ENCODE assay signal across 9 cellular contexts in the genomic region with DNA sequence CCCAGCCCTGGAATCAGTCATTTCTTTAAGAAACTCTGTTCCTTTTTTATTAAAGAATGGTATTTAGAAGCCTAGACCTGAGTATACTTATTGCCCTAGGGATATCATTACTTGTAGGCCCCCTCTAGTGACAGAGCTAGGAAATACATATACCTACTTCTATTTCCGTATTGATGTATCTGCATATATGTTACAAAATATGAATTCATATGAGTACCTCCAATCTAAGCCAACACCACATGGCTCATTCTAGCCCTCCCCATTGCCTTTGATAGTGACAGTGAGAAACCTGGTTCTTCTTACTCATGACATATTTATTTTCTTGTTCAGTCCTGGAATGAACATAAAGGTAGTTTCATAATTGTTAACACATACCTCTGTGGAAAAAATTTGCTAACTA.
A peak's percentile ranks its signal among the peaks of the same experiment; 100 is the strongest.
DNase-seq lines count a peak whose midpoint lies in the region; FAIRE-seq and TF ChIP-seq lines count a peak whose summit lies in the region.
"Had no signal": no experiment of that assay in that cellular context is flagged by ENCODE, and none has a peak within 500 bp of the region (broad histone marks: within the 10 kb centered on the region; RNA-seq: fewer than 3 reads in every experiment).

No MANE protein-coding gene starts in this region.

- intact Hi-C loops in activated naive CD4-positive, alpha-beta T cell treated with anti-CD3 and anti-CD28 coated beads for 36 hours (cut with micrococcal nuclease) = loop anchor here (1.0 to 10.0 kb wide), 6 partner anchors 94 to 255 kb away; a partner anchor contains a TSS

- no peak overlapping the region for H3K27ac ChIP-seq in endodermal cell (ENCODE audit: low read depth, low read length)

- no peaks in the 10 kb centered on the region for H3K27me3 ChIP-seq in endodermal cell (ENCODE audit: control insufficient read depth, insufficient read depth, low read length, poor library complexity, severe bottlenecking)

- peak; percentile 64 for DNase-seq in activated naive CD4-positive, alpha-beta T cell treated with anti-CD3 and anti-CD28 coated beads for 36 hours
- no peak for DNase-seq in activated naive CD4-positive, alpha-beta T cell (lab: John Stamatoyannopoulos, UW)
- DNase-seq in HT-29 (ENCODE audit: low spot score) = peak; percentile 53
- peak; percentile 39 for DNase-seq in RPMI7951 (ENCODE audit: low read depth)
- DNase-seq in endodermal cell = no peak
- DNase-seq in progenitor cell of endocrine pancreas (ENCODE audit: low spot score, unreplicated experiment) = no peak
- no peak for DNase-seq in mesothelial cell of epicardium (ENCODE audit: low spot score in 2 of 2, unreplicated experiment in 2 of 2)
- DNase-seq in frontal cortex (ENCODE audit: low spot score in 2 of 2) = no peak

- no peak overlapping the region for H3K9ac ChIP-seq in endodermal cell (ENCODE audit: extremely low read depth, low read length, poor library complexity, severe bottlenecking)

- peaks cover 3% of the 10 kb centered on the region for H3K36me3 Mint-ChIP-seq in activated naive CD4-positive, alpha-beta T cell treated with anti-CD3 and anti-CD28 coated beads for 36 hours (ENCODE audit: low read depth)
- H3K36me3 Mint-ChIP-seq in endodermal cell (ENCODE audit: low read depth) (no peaks in the 10 kb centered on the region), progenitor cell of endocrine pancreas (ENCODE audit: insufficient read depth) (peaks cover 1% of the 10 kb centered on the region), mesothelial cell of epicardium (peaks cover 11% of the 10 kb centered on the region)

- no peak for FAIRE-seq in frontal cortex (lab: Jason Lieb, UNC)
- FAIRE-seq: endometrium had no signal

- peaks cover 22% of the 10 kb centered on the region for H3K4me1 Mint-ChIP-seq in activated naive CD4-positive, alpha-beta T cell treated with anti-CD3 and anti-CD28 coated beads for 36 hours (ENCODE audit: low read depth)
- peaks cover 6% of the 10 kb centered on the region for H3K4me1 Mint-ChIP-seq in endodermal cell
- no peaks in the 10 kb centered on the region for H3K4me1 Mint-ChIP-seq in progenitor cell of endocrine pancreas (ENCODE audit: low read depth)
- H3K4me1 Mint-ChIP-seq in mesothelial cell of epicardium = peaks cover 3% of the 10 kb centered on the region

- WGBS in endodermal cell (ENCODE audit: insufficient coverage in 1 of 2, insufficient read length in 1 of 2), 2 experiments = no CpG with 5 or more reads among the region's 1 CpG

- H3K4me3 ChIP-seq in endodermal cell (ENCODE audit: low read length) = no peak overlapping the region

- H3K27ac Mint-ChIP-seq in activated naive CD4-positive, alpha-beta T cell treated with anti-CD3 and anti-CD28 coated beads for 36 hours = no peak overlapping the region
- H3K27ac Mint-ChIP-seq in endodermal cell = no peak overlapping the region
- H3K27ac Mint-ChIP-seq in progenitor cell of endocrine pancreas = no peak overlapping the region
- no peak overlapping the region for H3K27ac Mint-ChIP-seq in mesothelial cell of epicardium

- H3K4me3 Mint-ChIP-seq in activated naive CD4-positive, alpha-beta T cell treated with anti-CD3 and anti-CD28 coated beads for 36 hours = no peak overlapping the region
- H3K4me3 Mint-ChIP-seq in endodermal cell (no peak overlapping the region), progenitor cell of endocrine pancreas (ENCODE audit: low read depth) (no peak overlapping the region), mesothelial cell of epicardium (no peak overlapping the region)

- no peaks in the 10 kb centered on the region for H3K4me1 ChIP-seq in endodermal cell (ENCODE audit: control insufficient read depth, insufficient read depth, low read length)

- TF ChIP-seq CTCF in endodermal cell (conservative IDR thresholded peaks at IDR 0.05) = peak; percentile 74
- peak; percentile 44 for TF ChIP-seq CTCF in progenitor cell of endocrine pancreas (IDR thresholded peaks at IDR 0.05; ENCODE audit: unreplicated experiment)
- no peak for TF ChIP-seq CTCF in mesothelial cell of epicardium (IDR thresholded peaks at IDR 0.05; ENCODE audit: unreplicated experiment)

- peaks cover 7% of the 10 kb centered on the region for H3K9me3 ChIP-seq in endodermal cell (ENCODE audit: control insufficient read depth, low read length)

- H3K36me3 ChIP-seq in endodermal cell (ENCODE audit: control insufficient read depth, insufficient read depth, low read length) = no peaks in the 10 kb centered on the region

- CTCF ChIA-PET in activated naive CD4-positive, alpha-beta T cell treated with anti-CD3 and anti-CD28 coated beads for 36 hours (lab: Charles Lee) = interaction anchor here (0.6 to 0.7 kb wide), 2 partner anchors 362 to 681 kb away, joined by 3 read pairs; no protein-coding TSS in a partner anchor

- no peaks in the 10 kb centered on the region for H3K27me3 Mint-ChIP-seq in activated naive CD4-positive, alpha-beta T cell treated with anti-CD3 and anti-CD28 coated beads for 36 hours (ENCODE audit: low read depth)
- no peaks in the 10 kb centered on the region for H3K27me3 Mint-ChIP-seq in endodermal cell (ENCODE audit: insufficient read depth)
- no peaks in the 10 kb centered on the region for H3K27me3 Mint-ChIP-seq in progenitor cell of endocrine pancreas
- H3K27me3 Mint-ChIP-seq in mesothelial cell of epicardium (ENCODE audit: low read depth) = no peaks in the 10 kb centered on the region

- H3K9me3 Mint-ChIP-seq in activated naive CD4-positive, alpha-beta T cell treated with anti-CD3 and anti-CD28 coated beads for 36 hours = peaks cover 4% of the 10 kb centered on the region
- H3K9me3 Mint-ChIP-seq in endodermal cell (peaks cover 9% of the 10 kb centered on the region), progenitor cell of endocrine pancreas (ENCODE audit: low read depth) (peaks cover 12% of the 10 kb centered on the region), mesothelial cell of epicardium (peaks cover 20% of the 10 kb centered on the region)

Comparison
In these comparisons a context has a peak if more than half of its experiments do, and no peak if none do; other contexts are left out.
1. DNase-seq: peak in activated naive CD4-positive, alpha-beta T cell treated with anti-CD3 and anti-CD28 coated beads for 36 hours (single experiment), HT-29 (single experiment) and RPMI7951 (single experiment); none in activated naive CD4-positive, alpha-beta T cell (0 of 4), endodermal cell (single experiment), progenitor cell of endocrine pancreas (single experiment), mesothelial cell of epicardium (0 of 2) and frontal cortex (0 of 2).